In genomic region chr13:110561335-110562033, GRCh38 we compare ENCODE assay signal across 8 cellular contexts. TPM values are rescaled to one million over a fixed set of nuclear protein-coding genes. Genes with fewer than 3 reads are reported as not detected.
DNase-seq lines count a peak whose midpoint lies in the region; ATAC-seq and TF ChIP-seq lines count a peak whose summit lies in the region.

TSS of gene RAB20 (minus strand) at chr13:110561722. CDS start at chr13:110561519, 203 bp downstream.

- no peaks in the 10 kb centered on the region for H3K9me3 ChIP-seq in SU-DHL-6 (ENCODE audit: insufficient read depth, low read length)
- no peaks in the 10 kb centered on the region for H3K9me3 ChIP-seq in adrenal gland (replicated peaks in 1 of 3)
- H3K9me3 ChIP-seq in left ventricle myocardium inferior (replicated peaks): no peaks in the 10 kb centered on the region
- no peaks in the 10 kb centered on the region for H3K9me3 ChIP-seq in psoas muscle

- 0 to 1% (median 0%) methylated on average over 18 to 81 of the region's 81 CpGs for WGBS in adrenal gland, 4 donors
- WGBS in psoas muscle, 3 donors: 0 to 1% (median 1%) methylated on average over 47 to 81 of the region's 81 CpGs
- WGBS in urinary bladder: 1% methylated on average over 81 of the region's 81 CpGs

- H3K36me3 Mint-ChIP-seq in IgD-negative memory B cell: peaks cover 4% of the 10 kb centered on the region

- H3K79me2 ChIP-seq in SU-DHL-6 (ENCODE audit: insufficient read depth, low read length): no peaks in the 10 kb centered on the region

- no peaks in the 10 kb centered on the region for H3K9me2 ChIP-seq in SU-DHL-6 (replicated peaks; ENCODE audit: insufficient read depth, low read length)

- H2AFZ ChIP-seq in SU-DHL-6 (ENCODE audit: low read depth, low read length, severe bottlenecking): no peak within 1 kb of the TSS

- TF ChIP-seq CTCF in SU-DHL-6 (IDR thresholded peaks at IDR 0.05; ENCODE audit: insufficient read depth, low read length, poor library complexity, severe bottlenecking) (no peak), adrenal gland (IDR thresholded peaks at IDR 0.05) (no peak), left ventricle myocardium inferior (IDR thresholded peaks at IDR 0.05; ENCODE audit: borderline replicate concordance) (no peak), psoas muscle (IDR thresholded peaks at IDR 0.05) (no peak)

- H3K27me3 Mint-ChIP-seq in IgD-negative memory B cell: peaks cover 27% of the 10 kb centered on the region

- no peaks in the 10 kb centered on the region for H3K9me3 Mint-ChIP-seq in IgD-negative memory B cell

- DNase-seq in Daoy (ENCODE audit: low read depth) (peak; percentile 80), adrenal gland (peak; percentile 91 to 94 (median 94)), left ventricle myocardium inferior (peak; percentile 91), psoas muscle (peak; percentile 88 to 90)

- no peaks in the 10 kb centered on the region for H3F3A ChIP-seq in SU-DHL-6 (ENCODE audit: insufficient read depth)

- peaks cover 9 to 20% (median 18%) of the 10 kb centered on the region in 3 donors for H3K4me1 Mint-ChIP-seq in IgD-negative memory B cell

- peaks cover 37 to 52% of the 10 kb centered on the region in 2 donors for H3K4me1 ChIP-seq in adrenal gland (replicated peaks in 1 of 2)
- peaks cover 49% of the 10 kb centered on the region for H3K4me1 ChIP-seq in left ventricle myocardium inferior
- peaks cover 11% of the 10 kb centered on the region for H3K4me1 ChIP-seq in psoas muscle
- H3K4me1 ChIP-seq in urinary bladder (ENCODE audit: insufficient read depth): no peaks in the 10 kb centered on the region

- peak within 1 kb of the TSS; percentile 33 for H3K4me2 ChIP-seq in SU-DHL-6 (ENCODE audit: low read depth, low read length, poor library complexity, severe bottlenecking)

- H4K20me1 ChIP-seq in SU-DHL-6 (ENCODE audit: low read depth, low read length): no peaks in the 10 kb centered on the region

- H3K27ac Mint-ChIP-seq in IgD-negative memory B cell: peak within 1 kb of the TSS; percentile 83 to 96 (median 90)

- H3K27me3 ChIP-seq in SU-DHL-6 (ENCODE audit: low read length) (no peaks in the 10 kb centered on the region), adrenal gland (no peaks in the 10 kb centered on the region), left ventricle myocardium inferior (ENCODE audit: low read depth) (no peaks in the 10 kb centered on the region), psoas muscle (ENCODE audit: insufficient read depth in 3 of 3, low read length in 2 of 3) (peaks cover 0 to 3% (median 0%) of the 10 kb centered on the region in 3 donors)

- intact Hi-C loops in adrenal gland (cut with DNase I) (loop anchor here (5.0 to 10.0 kb wide), 2 partner anchors 44 to 107 kb away; no protein-coding TSS in a partner anchor), left ventricle myocardium inferior (cut with micrococcal nuclease) (no loop called here), psoas muscle (cut with DNase I) (loop anchor here in 1 of 2 donors (5.0 kb wide), 1 partner anchor 104 kb away; no protein-coding TSS in a partner anchor)

- TF ChIP-seq POLR2A in adrenal gland (IDR thresholded peaks at IDR 0.05): peak; percentile 51 to 87

- H3K27ac ChIP-seq in SU-DHL-6 (ENCODE audit: low read depth, low read length) (no peak within 1 kb of the TSS), adrenal gland (peak within 1 kb of the TSS; percentile 91 to 99 (median 98)), left ventricle myocardium inferior (replicated peaks) (peak within 1 kb of the TSS; percentile 96), psoas muscle (peak within 1 kb of the TSS; percentile 74), urinary bladder (ENCODE audit: low read depth) (peak within 1 kb of the TSS; percentile 81)

- H3K4me3 Mint-ChIP-seq in IgD-negative memory B cell: peak within 1 kb of the TSS; percentile 89 to 99 (median 98)

- no peak within 1 kb of the TSS for H3K4me3 ChIP-seq in SU-DHL-6 (ENCODE audit: insufficient read depth, low read length, poor library complexity, severe bottlenecking)
- H3K4me3 ChIP-seq in adrenal gland: peak within 1 kb of the TSS; percentile 67 to 98 (median 90)
- H3K4me3 ChIP-seq in left ventricle myocardium inferior: peak within 1 kb of the TSS; percentile 92
- H3K4me3 ChIP-seq in psoas muscle: peak within 1 kb of the TSS; percentile 88
- peak within 1 kb of the TSS; percentile 79 for H3K4me3 ChIP-seq in urinary bladder (ENCODE audit: low read depth, low read length)

- ATAC-seq in GM21576 (IDR thresholded peaks at IDR 0.05; ENCODE audit: unreplicated experiment): peak; percentile 75
- ATAC-seq in psoas muscle: peak; percentile 78 to 88 (median 83)

- H3K36me3 ChIP-seq in SU-DHL-6 (ENCODE audit: low read length): no peaks in the 10 kb centered on the region
- peaks cover 0 to 3% of the 10 kb centered on the region in 2 donors for H3K36me3 ChIP-seq in adrenal gland (replicated peaks in 1 of 2)
- H3K36me3 ChIP-seq in left ventricle myocardium inferior: no peaks in the 10 kb centered on the region
- H3K36me3 ChIP-seq in psoas muscle (ENCODE audit: insufficient read depth in 1 of 2, low read depth in 1 of 2): no peaks in the 10 kb centered on the region
- H3K36me3 ChIP-seq in urinary bladder (ENCODE audit: insufficient read depth): no peaks in the 10 kb centered on the region

- H3K9ac ChIP-seq in SU-DHL-6 (ENCODE audit: low read length): no peak within 1 kb of the TSS

RNA-seq across cellular contexts. Expression of gene RAB20, which starts in this region (rescaled TPM):
- total RNA-seq in Daoy (2014; rRNA removed; shearing (Covaris generic)): 7.2 and 14.3 TPM in 2 replicates
- polyA plus RNA-seq in IgD-negative memory B cell (1.7 TPM), adrenal gland (10 to 100 TPM; 15.0 to 20.6 (median 20.5) TPM), psoas muscle (10 to 100 TPM in 1 of 3 donors, 1 to 10 TPM in 2; 1.2 to 20.5 (median 2.7) TPM), urinary bladder (21.0 TPM)
- total RNA-seq in adrenal gland (100 to 1,000 TPM in 1 of 8 donors, 10 to 100 TPM in 7; 30.8 to 259 (median 46.1) TPM), left ventricle myocardium inferior (13.8 TPM), psoas muscle (1 to 10 TPM; 2.3 to 6.8 (median 3.0) TPM), urinary bladder (9.6 TPM)
